ENCODE assay signal across 6 cellular contexts in genomic region chr6:30914854-30915590, GRCh38. TPM values are rescaled to one million over a fixed set of nuclear protein-coding genes. Genes with fewer than 3 reads are reported as not detected.
DNase-seq lines count a peak whose midpoint lies in the region; ATAC-seq lines count a peak whose summit lies in the region.

No MANE protein-coding gene starts in this region.

- CTCF ChIA-PET in CD8-positive, alpha-beta memory T cell (lab: Charles Lee): interaction anchor here (1.0 to 2.2 kb wide), 8 partner anchors 9 to 236 kb away, joined by 3 to 9 read pairs (median 5); no protein-coding TSS in a partner anchor
- CTCF ChIA-PET in activated CD4-positive, alpha-beta memory T cell treated with anti-CD3 and anti-CD28 coated beads for 36 hours (lab: Charles Lee): interaction anchor here (0.5 to 5.5 kb wide), 23 partner anchors 9 to 277 kb away, joined by 3 to 82 read pairs (median 5); no protein-coding TSS in a partner anchor

- DNase-seq in CD8-positive, alpha-beta memory T cell: peak in 1 of 5 donors; percentile 9
- DNase-seq in activated CD4-positive, alpha-beta memory T cell treated with anti-CD3 and anti-CD28 coated beads for 36 hours: peak; percentile 12
- DNase-seq in LoVo (ENCODE audit: low spot score) (no peak), HuH-7 (ENCODE audit: low spot score) (no peak)

- POLR2A ChIA-PET in CD8-positive, alpha-beta memory T cell (lab: Charles Lee): interaction anchor here (2.1 kb wide), 1 partner anchor 41 kb away, joined by 12 read pairs; no protein-coding TSS in a partner anchor
- POLR2A ChIA-PET in activated CD4-positive, alpha-beta memory T cell treated with anti-CD3 and anti-CD28 coated beads for 36 hours (lab: Charles Lee): interaction anchor here (0.6 to 2.1 kb wide), 3 partner anchors 31 to 165 kb away, joined by 3 to 7 read pairs (median 4); partner anchors contain the start of gene DDR1

- peak overlapping the region; percentile 94 for H3K4me3 ChIP-seq in CD8-positive, alpha-beta memory T cell (ENCODE audit: low read length)

- peak overlapping the region; percentile 61 to 97 (median 90) for H3K27ac Mint-ChIP-seq in CD8-positive, alpha-beta memory T cell
- peak overlapping the region; percentile 82 for H3K27ac Mint-ChIP-seq in activated CD4-positive, alpha-beta memory T cell treated with anti-CD3 and anti-CD28 coated beads for 36 hours

- H3K4me3 Mint-ChIP-seq in CD8-positive, alpha-beta memory T cell: peak overlapping the region; percentile 82 to 97 (median 93)
- H3K4me3 Mint-ChIP-seq in activated CD4-positive, alpha-beta memory T cell treated with anti-CD3 and anti-CD28 coated beads for 36 hours: peak overlapping the region; percentile 94

- H3K4me1 Mint-ChIP-seq in CD8-positive, alpha-beta memory T cell: peaks cover 31 to 49% (median 45%) of the 10 kb centered on the region in 3 donors
- H3K4me1 Mint-ChIP-seq in activated CD4-positive, alpha-beta memory T cell treated with anti-CD3 and anti-CD28 coated beads for 36 hours (ENCODE audit: low read depth): peaks cover 26% of the 10 kb centered on the region

- ATAC-seq in HG02798 (IDR thresholded peaks at IDR 0.05; ENCODE audit: poor library complexity, unreplicated experiment): no peak

- H3K36me3 ChIP-seq in CD8-positive, alpha-beta memory T cell (ENCODE audit: insufficient read depth, low read length): peaks cover 27% of the 10 kb centered on the region

- peaks cover 11% of the 10 kb centered on the region for H3K4me1 ChIP-seq in CD8-positive, alpha-beta memory T cell (ENCODE audit: insufficient read depth, low read length)

- H3K9me3 Mint-ChIP-seq in CD8-positive, alpha-beta memory T cell: no peaks in the 10 kb centered on the region
- H3K9me3 Mint-ChIP-seq in activated CD4-positive, alpha-beta memory T cell treated with anti-CD3 and anti-CD28 coated beads for 36 hours: no peaks in the 10 kb centered on the region

- no peaks in the 10 kb centered on the region for H3K9me3 ChIP-seq in CD8-positive, alpha-beta memory T cell (ENCODE audit: low read length)

- peak overlapping the region; percentile 68 for H3K27ac ChIP-seq in CD8-positive, alpha-beta memory T cell (ENCODE audit: low read depth, low read length)
- peak overlapping the region; percentile 89 for H3K27ac ChIP-seq in layer of hippocampus (ENCODE audit: low read depth, low read length)

- intact Hi-C loops in activated CD4-positive, alpha-beta memory T cell treated with anti-CD3 and anti-CD28 coated beads for 36 hours (cut with micrococcal nuclease): loop anchor here (1.0 to 2.0 kb wide), 3 partner anchors 86 to 164 kb away; no protein-coding TSS in a partner anchor

- peaks cover 4 to 72% (median 12%) of the 10 kb centered on the region in 3 donors for H3K36me3 Mint-ChIP-seq in CD8-positive, alpha-beta memory T cell
- peaks cover 25% of the 10 kb centered on the region for H3K36me3 Mint-ChIP-seq in activated CD4-positive, alpha-beta memory T cell treated with anti-CD3 and anti-CD28 coated beads for 36 hours

- H3K27me3 ChIP-seq in CD8-positive, alpha-beta memory T cell (ENCODE audit: insufficient read depth, low read length, poor library complexity, severe bottlenecking): no peaks in the 10 kb centered on the region
- no peaks in the 10 kb centered on the region for H3K27me3 ChIP-seq in layer of hippocampus (ENCODE audit: control insufficient read depth, insufficient read depth, low read length)

- H3K27me3 Mint-ChIP-seq in CD8-positive, alpha-beta memory T cell: peaks cover 0 to 3% of the 10 kb centered on the region in 2 donors
- no peaks in the 10 kb centered on the region for H3K27me3 Mint-ChIP-seq in activated CD4-positive, alpha-beta memory T cell treated with anti-CD3 and anti-CD28 coated beads for 36 hours

RNA-seq across cellular contexts. Expression of gene VARS2, which starts 1.0 kb away (rescaled TPM):
- 10 to 100 TPM; 82.4 to 86.0 TPM for total RNA-seq in CD8-positive, alpha-beta memory T cell
- 16.2 TPM for polyA plus RNA-seq in CD8-positive, alpha-beta memory T cell
- total RNA-seq in activated CD4-positive, alpha-beta memory T cell treated with anti-CD3 and anti-CD28 coated beads for 36 hours: 10 to 100 TPM; 56.9 to 68.9 TPM

RNA-seq across cellular contexts. Expression of gene GTF2H4, which starts 7.0 kb away (rescaled TPM):
- 10 to 100 TPM; 48.2 to 55.3 TPM for total RNA-seq in CD8-positive, alpha-beta memory T cell
- 7.5 TPM for polyA plus RNA-seq in CD8-positive, alpha-beta memory T cell
- 10 to 100 TPM; 35.2 to 39.2 TPM for total RNA-seq in activated CD4-positive, alpha-beta memory T cell treated with anti-CD3 and anti-CD28 coated beads for 36 hours

RNA-seq across cellular contexts. Expression of gene SFTA2, which starts 16.9 kb away (rescaled TPM):
- not detected for total RNA-seq in CD8-positive, alpha-beta memory T cell
- not detected for polyA plus RNA-seq in CD8-positive, alpha-beta memory T cell
- not detected for total RNA-seq in activated CD4-positive, alpha-beta memory T cell treated with anti-CD3 and anti-CD28 coated beads for 36 hours

RNA-seq across cellular contexts. Expression of gene MUCL3, which starts 25.8 kb away (rescaled TPM):
- not detected for total RNA-seq in CD8-positive, alpha-beta memory T cell
- not detected for polyA plus RNA-seq in CD8-positive, alpha-beta memory T cell
- total RNA-seq in activated CD4-positive, alpha-beta memory T cell treated with anti-CD3 and anti-CD28 coated beads for 36 hours: not detected

RNA-seq across cellular contexts. Expression of gene DDR1, which starts 30.7 kb away (rescaled TPM):
- 10 to 100 TPM; 10.1 to 10.5 TPM for total RNA-seq in CD8-positive, alpha-beta memory T cell
- polyA plus RNA-seq in CD8-positive, alpha-beta memory T cell: 1.2 TPM
- total RNA-seq in activated CD4-positive, alpha-beta memory T cell treated with anti-CD3 and anti-CD28 coated beads for 36 hours: 1 to 10 TPM; 8.1 to 8.7 TPM
